Comparison of ENCODE assay signal across 24 cellular contexts in the genomic region with DNA sequence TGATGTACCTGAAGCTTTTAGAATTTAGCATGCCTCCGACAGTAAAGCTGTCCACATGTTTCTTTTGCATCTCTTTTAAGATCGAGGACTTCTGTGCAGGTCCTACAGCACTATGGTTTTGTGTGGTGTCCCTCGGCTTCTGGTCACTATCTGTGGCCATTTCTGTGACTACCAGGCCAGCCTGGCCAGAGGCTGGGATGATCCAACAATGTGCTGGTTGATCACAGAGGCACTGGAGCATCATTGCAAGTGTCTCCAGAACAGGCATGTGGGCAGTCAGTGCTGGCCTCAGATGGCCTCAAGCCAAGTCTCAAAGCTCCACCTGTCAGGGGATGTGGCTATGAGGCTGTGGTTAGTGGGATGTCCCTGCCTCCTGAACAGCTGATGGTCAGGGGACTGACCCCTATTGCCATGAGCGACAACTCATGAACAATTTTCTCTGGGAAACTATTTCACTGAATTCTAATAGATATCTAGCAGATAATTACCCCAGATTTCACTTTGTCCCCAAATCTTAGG.
DNase-seq lines count a peak whose midpoint lies in the region; ATAC-seq and TF ChIP-seq lines count a peak whose summit lies in the region.
"Had no signal": no experiment of that assay in that cellular context is flagged by ENCODE, and none has a peak within 500 bp of the region (broad histone marks: within the 10 kb centered on the region; RNA-seq: fewer than 3 reads in every experiment).

No MANE protein-coding gene starts in this region.

- H2AFZ ChIP-seq in osteoblast (ENCODE audit: low read length), result no peak overlapping the region
- H2AFZ ChIP-seq: GM23248 had no signal

- TF ChIP-seq CTCF in coronary artery (IDR thresholded peaks at IDR 0.05) (no peak), osteoblast (IDR thresholded peaks at IDR 0.05; ENCODE audit: extremely low read depth, low read depth, low read length) (no peak)

- H3K79me2 ChIP-seq in osteoblast (ENCODE audit: insufficient read depth, low read length), result no peaks in the 10 kb centered on the region

- H3K4me2 ChIP-seq in osteoblast (ENCODE audit: insufficient read depth, low read length), result no peak overlapping the region
- H3K4me2 ChIP-seq: KMS-11 had no signal

- H3K36me3 ChIP-seq in osteoblast (ENCODE audit: insufficient read depth, low read length), result no peaks in the 10 kb centered on the region
- H3K36me3 ChIP-seq: HAP-1 had no signal

- H3K27me3 ChIP-seq in osteoblast (ENCODE audit: insufficient read depth, low read length), result peaks cover 3% of the 10 kb centered on the region

- H4K20me1 ChIP-seq in osteoblast (ENCODE audit: insufficient read depth, low read length), result no peaks in the 10 kb centered on the region

- ATAC-seq in HG03039 (IDR thresholded peaks at IDR 0.05; ENCODE audit: unreplicated experiment) (no peak), GM21447 (IDR thresholded peaks at IDR 0.05; ENCODE audit: unreplicated experiment) (no peak), HG03442 (IDR thresholded peaks at IDR 0.05; ENCODE audit: unreplicated experiment) (no peak)
- ATAC-seq: Right ventricle myocardium inferior had no signal

- H3K4me3 ChIP-seq in coronary artery (no peak overlapping the region), osteoblast (ENCODE audit: insufficient read depth, low read length) (no peak overlapping the region)
- H3K4me3 ChIP-seq: GM23248, HAP-1 had no signal

- DNase-seq in activated CD8-positive, alpha-beta memory T cell treated with anti-CD3 and anti-CD28 coated beads for 24 hours, result peak; percentile 5
- DNase-seq in activated CD8-positive, alpha-beta memory T cell treated with anti-CD3 and anti-CD28 coated beads, Interleukin-2, amount 50 U/mL, for 4 hours, result no peak
- DNase-seq in coronary artery (ENCODE audit: low spot score) (peak; percentile 14), osteoblast (ENCODE audit: insufficient read length, low spot score, missing footprints) (peak; percentile 62), NCI-H526 (lab: John Stamatoyannopoulos, UW) (no peak)
- DNase-seq: Calu3; CD8-positive, alpha-beta memory T cell; GDM1; GM23248; IMR-90; NCI-H1105 treated with DMSO at 0.1 percent for 48 hours; NCI-H2029 treated with DMSO at 0.1 percent for 48 hours; NCI-H2171; NCI-H345; NCI-H524; NCI-H82; OCI-M1 had no signal

- H3K4me1 ChIP-seq in osteoblast (ENCODE audit: insufficient read depth, low read length), result no peaks in the 10 kb centered on the region
- H3K4me1 ChIP-seq: HAP-1 had no signal

- no peaks in the 10 kb centered on the region for H3K9me3 ChIP-seq in osteoblast (ENCODE audit: low read depth, low read length)
- H3K9me3 ChIP-seq: HAP-1 had no signal

- no peak overlapping the region for H3K27ac ChIP-seq in coronary artery
- H3K27ac ChIP-seq in osteoblast (ENCODE audit: low read depth, low read length), result no peak overlapping the region
- H3K27ac ChIP-seq: 22Rv1, GM23248, KMS-11 had no signal

Comparison
In these comparisons a context has a peak if more than half of its experiments do, and no peak if none do; other contexts are left out.
1. DNase-seq: peak in activated CD8-positive, alpha-beta memory T cell treated with anti-CD3 and anti-CD28 coated beads for 24 hours (single experiment), coronary artery (single experiment) and osteoblast (single experiment); none in activated CD8-positive, alpha-beta memory T cell treated with anti-CD3 and anti-CD28 coated beads, Interleukin-2, amount 50 U/mL, for 4 hours (single experiment) and NCI-H526 (0 of 2).